In genomic region chr9:10434412-10434811, GRCh38 we compare ENCODE assay signal across 31 cellular contexts.
"Had no signal": no experiment of that assay in that cellular context is flagged by ENCODE, and none has a peak within 500 bp of the region (broad histone marks: within the 10 kb centered on the region; RNA-seq: fewer than 3 reads in every experiment).

No MANE protein-coding gene starts in this region.

- DNase-seq: activated B cell treated with CpG ODN at 0.5 μM for 24 hours; activated CD4-positive, alpha-beta T cell treated with anti-CD3 and anti-CD28 coated beads for 48 hours; activated CD4-positive, alpha-beta T cell treated with anti-CD3 and anti-CD28 coated beads, Interleukin-2, amount 50 U/mL, for 1 hour; activated CD4-positive, alpha-beta T cell treated with anti-CD3 and anti-CD28 coated beads, Interleukin-2, amount 50 U/mL, for 48 hours; activated CD8-positive, alpha-beta memory T cell treated with anti-CD3 and anti-CD28 coated beads for 24 hours; activated CD8-positive, alpha-beta T cell treated with anti-CD3 and anti-CD28 coated beads for 36 hours; activated effector memory CD4-positive, alpha-beta T cell treated with anti-CD3 and anti-CD28 coated beads, Interleukin-2, amount 50 U/mL, for 16 hours; activated naive CD4-positive, alpha-beta T cell treated with anti-CD3 and anti-CD28 coated beads for 36 hours; activated naive CD8-positive, alpha-beta T cell treated with anti-CD3 and anti-CD28 coated beads for 36 hours; activated naive CD8-positive, alpha-beta T cell treated with anti-CD3 and anti-CD28 coated beads, Interleukin-2, amount 50 U/mL, for 24 hours; activated T-cell treated with anti-CD3 and anti-CD28 coated beads, Interleukin-2, amount 50 U/mL, for 48 hours; adrenal gland; amygdala; aorta; body of pancreas; caudate nucleus; cortex of kidney; dermis blood vessel endothelial cell; effector CD4-positive, alpha-beta T cell; esophagus squamous epithelium; foreskin melanocyte; heart right ventricle; T-helper 17 cell; T1000; WERI-Rb-1 had no signal

- H3K4me3 ChIP-seq: adrenal gland, body of pancreas, esophagus squamous epithelium, gastroesophageal sphincter, heart right ventricle had no signal

- H3K36me3 Mint-ChIP-seq: activated naive CD4-positive, alpha-beta T cell treated with anti-CD3 and anti-CD28 coated beads, Interleukin-2, amount 50 U/mL, for 24 hours; activated naive CD8-positive, alpha-beta T cell treated with anti-CD3 and anti-CD28 coated beads for 36 hours had no signal

- H3K27ac ChIP-seq: adrenal gland, body of pancreas, epithelial cell of prostate, esophagus squamous epithelium, gastroesophageal sphincter, heart right ventricle, WERI-Rb-1 had no signal

- H3K9me3 ChIP-seq: adrenal gland, body of pancreas, esophagus squamous epithelium, gastroesophageal sphincter, heart right ventricle had no signal

- H3K36me3 ChIP-seq: adrenal gland, esophagus squamous epithelium, gastroesophageal sphincter, heart right ventricle, WERI-Rb-1 had no signal

- H3K27me3 ChIP-seq: adrenal gland, body of pancreas, esophagus squamous epithelium, gastroesophageal sphincter, heart right ventricle had no signal

- H3K27me3 Mint-ChIP-seq: activated B cell treated with CpG ODN at 0.5 μM for 24 hours; activated CD8-positive, alpha-beta T cell treated with anti-CD3 and anti-CD28 coated beads for 36 hours; activated naive CD4-positive, alpha-beta T cell treated with anti-CD3 and anti-CD28 coated beads, Interleukin-2, amount 50 U/mL, for 24 hours; activated naive CD8-positive, alpha-beta T cell treated with anti-CD3 and anti-CD28 coated beads for 36 hours; activated naive CD8-positive, alpha-beta T cell treated with anti-CD3 and anti-CD28 coated beads, Interleukin-2, amount 50 U/mL, for 24 hours; T-helper 17 cell had no signal

- H3K4me1 ChIP-seq: adrenal gland, body of pancreas, esophagus squamous epithelium, gastroesophageal sphincter, heart right ventricle had no signal

- H3K4me3 Mint-ChIP-seq: activated B cell treated with CpG ODN at 0.5 μM for 24 hours; activated CD8-positive, alpha-beta T cell treated with anti-CD3 and anti-CD28 coated beads for 36 hours; activated naive CD4-positive, alpha-beta T cell treated with anti-CD3 and anti-CD28 coated beads for 36 hours; activated naive CD4-positive, alpha-beta T cell treated with anti-CD3 and anti-CD28 coated beads, Interleukin-2, amount 50 U/mL, for 24 hours; activated naive CD8-positive, alpha-beta T cell treated with anti-CD3 and anti-CD28 coated beads for 36 hours; activated naive CD8-positive, alpha-beta T cell treated with anti-CD3 and anti-CD28 coated beads, Interleukin-2, amount 50 U/mL, for 24 hours; activated T-helper 1 cell treated with anti-CD3 and anti-CD28 coated beads, Interleukin-12 subunit alpha, Interleukin-12 subunit beta, Interleukin-2, Interleukin-4 antibody, amounts not matched to agents 30 ng/mL and 10 ng/mL and 1 ng/mL, durations not matched to agents 14 hours and 24 hours and 36 hours; T-helper 17 cell; T-helper 2 cell treated with Interferon-gamma antibody and Interleukin-4, amounts not matched to agents 5 μg/mL and 100 μg/mL, for 36 hours had no signal

- H3K27ac Mint-ChIP-seq: activated B cell treated with CpG ODN at 0.5 μM for 24 hours; activated CD8-positive, alpha-beta T cell treated with anti-CD3 and anti-CD28 coated beads for 36 hours; activated naive CD4-positive, alpha-beta T cell treated with anti-CD3 and anti-CD28 coated beads for 36 hours; activated naive CD4-positive, alpha-beta T cell treated with anti-CD3 and anti-CD28 coated beads, Interleukin-2, amount 50 U/mL, for 24 hours; activated naive CD8-positive, alpha-beta T cell treated with anti-CD3 and anti-CD28 coated beads for 36 hours; activated naive CD8-positive, alpha-beta T cell treated with anti-CD3 and anti-CD28 coated beads, Interleukin-2, amount 50 U/mL, for 24 hours; activated T-helper 1 cell treated with anti-CD3 and anti-CD28 coated beads, Interleukin-12 subunit alpha, Interleukin-12 subunit beta, Interleukin-2, Interleukin-4 antibody, amounts not matched to agents 30 ng/mL and 10 ng/mL and 1 ng/mL, durations not matched to agents 14 hours and 24 hours and 36 hours; activated T-helper 2 cell treated with anti-CD3 and anti-CD28 coated beads, Interferon-gamma antibody, Interleukin-2, Interleukin-4, amounts not matched to agents 10 μg/mL and 5 μg/mL and 100 μg/mL, durations not matched to agents 14 hours and 24 hours and 36 hours; T-helper 17 cell; T-helper 2 cell treated with Interferon-gamma antibody and Interleukin-4, amounts not matched to agents 5 μg/mL and 100 μg/mL, for 36 hours had no signal

- H3K4me1 Mint-ChIP-seq: activated B cell treated with CpG ODN at 0.5 μM for 24 hours; activated naive CD4-positive, alpha-beta T cell treated with anti-CD3 and anti-CD28 coated beads, Interleukin-2, amount 50 U/mL, for 24 hours; activated naive CD8-positive, alpha-beta T cell treated with anti-CD3 and anti-CD28 coated beads for 36 hours; activated naive CD8-positive, alpha-beta T cell treated with anti-CD3 and anti-CD28 coated beads, Interleukin-2, amount 50 U/mL, for 24 hours; T-helper 17 cell had no signal

- H3K9me3 Mint-ChIP-seq: activated B cell treated with CpG ODN at 0.5 μM for 24 hours; activated naive CD8-positive, alpha-beta T cell treated with anti-CD3 and anti-CD28 coated beads, Interleukin-2, amount 50 U/mL, for 24 hours; activated T-helper 1 cell treated with anti-CD3 and anti-CD28 coated beads, Interleukin-12 subunit alpha, Interleukin-12 subunit beta, Interleukin-2, Interleukin-4 antibody, amounts not matched to agents 30 ng/mL and 10 ng/mL and 1 ng/mL, durations not matched to agents 14 hours and 24 hours and 36 hours had no signal
